10 cellular contexts compared by ENCODE assay signal in genomic region chr9:128636556-128637530, GRCh38. TPM values are rescaled to one million over a fixed set of nuclear protein-coding genes. Genes with fewer than 3 reads are reported as not detected.
DNase-seq lines count a peak whose midpoint lies in the region; ATAC-seq, FAIRE-seq and TF ChIP-seq lines count a peak whose summit lies in the region.
"Had no signal": no experiment of that assay in that cellular context is flagged by ENCODE, and none has a peak within 500 bp of the region (broad histone marks: within the 10 kb centered on the region; RNA-seq: fewer than 3 reads in every experiment).

No MANE protein-coding gene starts in this region.

- no peaks in the 10 kb centered on the region for H3K27me3 ChIP-seq in K562 (ENCODE audit: control insufficient read depth in 2 of 2, insufficient read depth in 2 of 2, low read length in 2 of 2)
- no peaks in the 10 kb centered on the region for H3K27me3 ChIP-seq in vagina

- ATAC-seq in Right ventricle myocardium superior (ENCODE audit: poor library complexity), result no peak
- ATAC-seq in Right ventricle myocardium inferior, result no peak
- no peak for ATAC-seq in K562
- ATAC-seq: activated CD8-positive, alpha-beta memory T cell treated with anti-CD3 and anti-CD28 coated beads, Interleukin-2, amount 10 ng/mL, durations not matched to agents 7 days and 5 days had no signal

- TF ChIP-seq RAD21 in K562 (CRISPR knock-in tag; conservative IDR thresholded peaks at IDR 0.05 in 1 of 2, IDR thresholded peaks at IDR 0.05 in 1 of 2), result no peak

- CTCF ChIA-PET in K562 (lab: Yijun Ruan, JAX; ENCODE audit: low intra/inter-chr PET ratio), result no interaction called here

- peaks cover 87% of the 10 kb centered on the region for H3K36me3 ChIP-seq in K562 (ENCODE audit: control insufficient read depth, insufficient read depth, low read length)
- peaks cover 58% of the 10 kb centered on the region for H3K36me3 ChIP-seq in mesodermal cell (ENCODE audit: control insufficient read depth, insufficient read depth, low read length)
- H3K36me3 ChIP-seq in vagina, result peaks cover 10 to 23% of the 10 kb centered on the region in 2 donors

- H3K9me1 ChIP-seq in K562 (ENCODE audit: control insufficient read depth, insufficient read depth, low read length), result no peaks in the 10 kb centered on the region

- POLR2A ChIA-PET in K562 (lab: Yijun Ruan, JAX), result no interaction called here

- TF ChIP-seq EP300 in K562 (IDR thresholded peaks at IDR 0.05; ENCODE audit: low read length), result no peak

- no peaks in the 10 kb centered on the region; the same call in 1 of the 2 replicates for H4K20me1 ChIP-seq in K562 (replicated peaks; ENCODE audit: control insufficient read depth, insufficient read depth, low read length)

- 93% methylated on average over 19 of the region's 20 CpGs for WGBS in K562 (ENCODE audit: insufficient coverage, low coverage, missing lambda C conversion rate)
- 96 to 98% methylated on average over 16 to 19 of the region's 20 CpGs for WGBS in mesodermal cell (ENCODE audit: insufficient coverage in 2 of 2), 2 experiments

- TF ChIP-seq POLR2A in K562 (conservative IDR thresholded peaks at IDR 0.05) (no peak), vagina (IDR thresholded peaks at IDR 0.05) (no peak)

- intact Hi-C loops in Right ventricle myocardium superior (cut with DNase I) (no loop called here), Right ventricle myocardium inferior (cut with DNase I) (loop anchor here (10.0 kb wide), 1 partner anchor 272 kb away; no protein-coding TSS in a partner anchor), K562 (cut with micrococcal nuclease) (no loop called here), vagina (cut with DNase I) (loop anchor here (1.0 to 10.0 kb wide), 2 partner anchors 25 to 58 kb away; no protein-coding TSS in a partner anchor)

- no peak overlapping the region for H2AFZ ChIP-seq in K562 (ENCODE audit: low read depth, low read length)

- H3K4me1 ChIP-seq in K562 (replicated peaks in 1 of 2; ENCODE audit: control insufficient read depth in 2 of 2, insufficient read depth in 2 of 2, low read length in 2 of 2) (peaks cover 0 to 30% of the 10 kb centered on the region in 2 experiments; a peak in 2 of 5 replicates), mesodermal cell (ENCODE audit: control insufficient read depth, insufficient read depth, low read length, poor library complexity, severe bottlenecking) (peaks cover 20% of the 10 kb centered on the region), vagina (peaks cover 27% of the 10 kb centered on the region)

- H3K9me3 ChIP-seq in K562 (replicated peaks; ENCODE audit: control insufficient read depth, insufficient read depth, low read depth, low read length), result no peaks in the 10 kb centered on the region
- no peaks in the 10 kb centered on the region for H3K9me3 ChIP-seq in mesodermal cell (ENCODE audit: control insufficient read depth, low read length)
- H3K9me3 ChIP-seq in vagina, result no peaks in the 10 kb centered on the region

- no peaks in the 10 kb centered on the region for H3K79me2 ChIP-seq in K562 (ENCODE audit: control insufficient read depth, insufficient read depth, low read length)

- H3K4me2 ChIP-seq in K562 (ENCODE audit: insufficient read depth, low read length), result no peak overlapping the region

- no peak for TF ChIP-seq CTCF in K562 (IDR thresholded peaks at IDR 0.05 in 2 of 3, conservative IDR thresholded peaks at IDR 0.05 in 1 of 3; ENCODE audit: insufficient read depth in 2 of 3, low read depth in 1 of 3, low read length in 3 of 3)
- no peak for TF ChIP-seq CTCF in vagina (IDR thresholded peaks at IDR 0.05)

- no peak for FAIRE-seq in K562 (lab: Jason Lieb, UNC)

- peak overlapping the region in 1 of 2 experiments; percentile 43; a peak in 2 of 4 replicates for H3K9ac ChIP-seq in K562 (ENCODE audit: insufficient read depth in 1 of 2, low read depth in 2 of 2, low read length in 2 of 2)

- BruUV-seq in K562 (replicated peaks; lab: Mats Ljungman, UMichigan), result no TSS peak

- H3K27ac ChIP-seq in K562 (ENCODE audit: extremely low read depth, low read depth, low read length), result no peak overlapping the region
- peak overlapping the region; percentile 96 for H3K27ac ChIP-seq in mesodermal cell (ENCODE audit: low read depth, low read length, severe bottlenecking)
- peak overlapping the region; percentile 87 for H3K27ac ChIP-seq in vagina

- no peak overlapping the region for H3K4me3 ChIP-seq in K562
- no peak overlapping the region for H3K4me3 ChIP-seq in mesodermal cell (ENCODE audit: extremely low read depth, insufficient read depth, low read length, poor library complexity, severe bottlenecking)
- no peak overlapping the region for H3K4me3 ChIP-seq in vagina

- in situ Hi-C loops in K562 (cut with MboI), result no loop called here

- DNase-seq in Right ventricle myocardium superior, result peak; percentile 44
- no peak for DNase-seq in Right ventricle myocardium inferior (ENCODE audit: missing footprints)
- no peak for DNase-seq in K562 (ENCODE audit: extremely low read depth in 1 of 4, low spot score in 3 of 4)
- DNase-seq in vagina (ENCODE audit: extremely low spot score in 2 of 2), result no peak
- no peak for DNase-seq in stimulated activated CD4-positive, alpha-beta T cell treated with anti-CD3 and anti-CD28 coated beads, Interleukin-15, amount 100 ng/mL, for 24 hours
- DNase-seq in activated CD4-positive, alpha-beta T cell treated with anti-CD3 and anti-CD28 coated beads, Interleukin-2, amount 50 U/mL, for 4 hours, result no peak
- DNase-seq in activated CD4-positive, alpha-beta T cell treated with anti-CD3 and anti-CD28 coated beads, Interleukin-2, amount 50 U/mL, for 1 hour, result no peak
- DNase-seq: activated CD8-positive, alpha-beta memory T cell treated with anti-CD3 and anti-CD28 coated beads, Interleukin-2, amount 10 ng/mL, durations not matched to agents 7 days and 5 days; naive thymus-derived CD4-positive, alpha-beta T cell had no signal

RNA-seq across cellular contexts. Expression of gene DYNC2I2, which starts 19.8 kb away (rescaled TPM):
- total RNA-seq in Right ventricle myocardium superior (40.0 TPM), Right ventricle myocardium inferior (40.1 TPM), K562 (2014; rRNA removed) (249 and 283 TPM in 2 replicates), K562 (2014; rRNA removed; fragmentation: Illumina TruSeq; extraction: Trizol) (16.0 and 21.6 TPM in 2 replicates), K562 (2015; rRNA removed; fragmentation: Illumina TruSeq; extraction: Trizol) (69.5 and 71.3 TPM in 2 replicates), K562 (2021) (131 and 144 TPM in 2 replicates), vagina (46.9 TPM)
- 27.2 and 132 TPM in 2 replicates for total RNA-seq in K562 (2011; cell fraction: chromatin; rRNA removed; ENCODE audit: low replicate concordance)
- 174 and 202 TPM in 2 replicates for total RNA-seq in K562 (2011; cell fraction: nucleolus; rRNA removed)
- 76.1 and 76.9 TPM in 2 replicates for total RNA-seq in K562 (2011; cell fraction: nucleoplasm; rRNA removed)
- polyA plus RNA-seq in K562 (2011; rRNA removed) (70.0 and 85.8 TPM in 2 replicates), K562 (2014; fragmentation: Illumina TruSeq; extraction: Trizol) (36.3 and 76.9 TPM in 2 replicates), K562 (2014; fragmentation: Nextera tagmentation; extraction: Ambion mirVana) (1 to 10 TPM; 1.5 to 2.3 TPM), K562 (2014; rRNA removed) (165 and 184 TPM in 2 replicates)
- polyA plus RNA-seq in K562 (2011; cell fraction: cytosol; rRNA removed), result 110 and 264 TPM in 2 replicates
- polyA plus RNA-seq in K562 (2011; cell fraction: nucleus; rRNA removed), result 270 and 451 TPM in 2 replicates
- 106 and 139 TPM in 2 replicates for polyA plus RNA-seq in K562 (2012)
- polyA minus RNA-seq in K562 (2011; rRNA and poly(A)+ RNA removed), result 16.9 and 31.4 TPM in 2 replicates
- 70.6 and 79.0 TPM in 2 replicates for polyA minus RNA-seq in K562 (2011; cell fraction: cytosol; rRNA and poly(A)+ RNA removed)
- polyA minus RNA-seq in K562 (2011; cell fraction: nucleus; rRNA and poly(A)+ RNA removed), result 78.6 and 83.6 TPM in 2 replicates
- polyA plus RNA-seq in mesodermal cell (2013, experiment 1 of 2), result 48.4 TPM
- 42.4 TPM for polyA plus RNA-seq in mesodermal cell (2013, experiment 2 of 2)

RNA-seq across cellular contexts. Expression of gene SET, which starts 52.2 kb away (rescaled TPM):
- total RNA-seq in Right ventricle myocardium superior (167 TPM), Right ventricle myocardium inferior (175 TPM), K562 (2014; rRNA removed) (887 and 1,071 TPM in 2 replicates), K562 (2014; rRNA removed; fragmentation: Illumina TruSeq; extraction: Trizol) (1,328 and 1,534 TPM in 2 replicates), K562 (2015; rRNA removed; fragmentation: Illumina TruSeq; extraction: Trizol) (1,335 and 1,447 TPM in 2 replicates), K562 (2021) (840 and 907 TPM in 2 replicates), vagina (137 TPM)
- 148 and 241 TPM in 2 replicates for total RNA-seq in K562 (2011; cell fraction: chromatin; rRNA removed; ENCODE audit: low replicate concordance)
- total RNA-seq in K562 (2011; cell fraction: nucleolus; rRNA removed), result 111 and 117 TPM in 2 replicates
- total RNA-seq in K562 (2011; cell fraction: nucleoplasm; rRNA removed), result 183 and 259 TPM in 2 replicates
- polyA plus RNA-seq in K562 (2011; rRNA removed) (308 and 520 TPM in 2 replicates), K562 (2014; fragmentation: Illumina TruSeq; extraction: Trizol) (886 and 1,006 TPM in 2 replicates), K562 (2014; fragmentation: Nextera tagmentation; extraction: Ambion mirVana) (100 to 1,000 TPM; 404 to 534 TPM), K562 (2014; rRNA removed) (609 and 622 TPM in 2 replicates)
- 84.3 and 133 TPM in 2 replicates for polyA plus RNA-seq in K562 (2011; cell fraction: cytosol; rRNA removed)
- polyA plus RNA-seq in K562 (2011; cell fraction: nucleus; rRNA removed), result 138 and 148 TPM in 2 replicates
- 556 and 791 TPM in 2 replicates for polyA plus RNA-seq in K562 (2012)
- 1,021 and 1,119 TPM in 2 replicates for polyA minus RNA-seq in K562 (2011; rRNA and poly(A)+ RNA removed)
- polyA minus RNA-seq in K562 (2011; cell fraction: cytosol; rRNA and poly(A)+ RNA removed), result 256 and 383 TPM in 2 replicates
- 100 and 155 TPM in 2 replicates for polyA minus RNA-seq in K562 (2011; cell fraction: nucleus; rRNA and poly(A)+ RNA removed)
- 543 TPM for polyA plus RNA-seq in mesodermal cell (2013, experiment 1 of 2)
- 637 TPM for polyA plus RNA-seq in mesodermal cell (2013, experiment 2 of 2)

Comparison
In these comparisons a context has a peak if more than half of its experiments do, and no peak if none do; other contexts are left out.
1. intact Hi-C loops: an anchor here in Right ventricle myocardium inferior (10.0 kb wide) and vagina (1.0 to 10.0 kb wide); none called in Right ventricle myocardium superior and K562.